25 cellular contexts compared by ENCODE assay signal in genomic region chr13:109645831-109646230, GRCh38.
DNase-seq lines count a peak whose midpoint lies in the region; ATAC-seq lines count a peak whose summit lies in the region.
"Had no signal": no experiment of that assay in that cellular context is flagged by ENCODE, and none has a peak within 500 bp of the region (broad histone marks: within the 10 kb centered on the region; RNA-seq: fewer than 3 reads in every experiment).

No MANE protein-coding gene starts in this region.

- DNase-seq in OCI-M1 (lab: John Stamatoyannopoulos, UW): peak; percentile 21
- DNase-seq in iris pigment epithelial cell (ENCODE audit: low read depth): peak; percentile 10
- DNase-seq in stromal cell of bone marrow (ENCODE audit: low read depth): peak; percentile 6
- no peak for DNase-seq in NCI-H187 (lab: John Stamatoyannopoulos, UW)
- no peak for DNase-seq in H4 (ENCODE audit: low spot score)
- DNase-seq in NCI-H2196 treated with DMSO at 0.1 percent for 48 hours (lab: John Stamatoyannopoulos, UW; ENCODE audit: unreplicated experiment): no peak
- DNase-seq: activated CD4-positive, alpha-beta memory T cell treated with anti-CD3 and anti-CD28 coated beads, Interleukin-2, amount 10 ng/mL, durations not matched to agents 7 days and 5 days; activated gamma-delta T cell; activated naive CD8-positive, alpha-beta T cell treated with anti-CD3 and anti-CD28 coated beads, Interleukin-2, amount 50 U/mL, for 24 hours; CD8-positive, alpha-beta T cell; DMS 273 treated with DMSO at 0.1 percent for 48 hours; effector CD4-positive, alpha-beta T cell; heart left ventricle; left cardiac atrium; NCI-H510A treated with DMSO at 0.1 percent for 48 hours; NK-92 treated with Interleukin-12 subunit alpha and Interleukin-12 subunit beta, amount 100 ng/mL, for 24 hours; occipital lobe; retina; stimulated activated CD4-positive, alpha-beta T cell treated with anti-CD3 and anti-CD28 coated beads, Interleukin-4, amount 100 ng/mL, for 24 hours; stimulated activated naive CD4-positive, alpha-beta T cell; T-helper 1 cell; testis; uterus had no signal

- peak; percentile 4 for ATAC-seq in GM18511 (IDR thresholded peaks at IDR 0.05; ENCODE audit: unreplicated experiment)
- ATAC-seq: activated CD4-positive, CD25-positive, alpha-beta regulatory T cell treated with anti-CD3 and anti-CD28 coated beads, Interleukin-2, amount 50 U/mL, for 24 hours; activated naive CD8-positive, alpha-beta T cell treated with anti-CD3 and anti-CD28 coated beads, Interleukin-2, amount 50 U/mL, for 24 hours; CD8-positive, alpha-beta T cell; heart left ventricle; left cardiac atrium had no signal

Comparison
In these comparisons a context has a peak if more than half of its experiments do, and no peak if none do; other contexts are left out.
1. DNase-seq: peak in OCI-M1 (single experiment), iris pigment epithelial cell (single experiment) and stromal cell of bone marrow (single experiment); none in NCI-H187 (0 of 2), H4 (single experiment) and NCI-H2196 treated with DMSO at 0.1 percent for 48 hours (single experiment).